Comparison of ENCODE assay signal across 20 cellular contexts in the genomic region with DNA sequence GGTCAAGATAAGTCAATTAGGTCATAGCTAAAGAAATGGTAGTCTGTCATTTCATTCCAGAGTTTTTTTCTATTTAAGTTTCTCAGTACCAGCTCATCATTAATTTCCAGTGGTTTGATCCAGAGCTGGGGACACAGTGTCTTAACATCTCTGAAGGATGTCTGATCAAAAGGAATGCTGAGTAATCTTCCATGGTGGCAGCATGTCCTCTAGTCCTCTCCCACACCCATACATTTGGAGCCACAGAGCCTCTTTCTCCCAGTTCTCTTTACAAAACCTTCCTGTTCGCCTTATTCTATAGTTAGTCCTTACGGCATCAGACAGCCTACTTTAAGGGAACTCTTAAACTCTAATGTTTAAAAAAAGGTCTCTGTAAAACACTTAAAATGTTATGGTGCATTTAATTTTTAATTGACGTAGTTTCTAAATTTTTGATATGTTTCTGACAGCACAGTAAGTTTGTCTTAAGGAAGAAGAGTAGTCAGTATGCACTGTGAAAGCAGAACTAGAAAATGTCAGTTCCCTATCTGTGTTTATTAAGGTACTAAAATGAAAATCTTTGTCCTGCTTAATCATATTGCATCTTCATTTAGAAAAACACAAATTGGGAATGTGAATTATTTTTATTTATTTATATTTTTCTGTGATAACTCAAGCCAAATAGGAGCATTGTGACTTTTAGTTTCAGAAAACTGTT.
A peak's percentile ranks its signal among the peaks of the same experiment; 100 is the strongest.
DNase-seq lines count a peak whose midpoint lies in the region; ATAC-seq, FAIRE-seq and TF ChIP-seq lines count a peak whose summit lies in the region.
"Had no signal": no experiment of that assay in that cellular context is flagged by ENCODE, and none has a peak within 500 bp of the region (broad histone marks: within the 10 kb centered on the region; RNA-seq: fewer than 3 reads in every experiment).

No MANE protein-coding gene starts in this region.

- H3K27me3 ChIP-seq in right lobe of liver = no peaks in the 10 kb centered on the region
- H3K27me3 ChIP-seq in HepG2 (ENCODE audit: control insufficient read depth in 1 of 2, insufficient read depth in 2 of 2, low read length in 2 of 2) = no peaks in the 10 kb centered on the region
- H3K27me3 ChIP-seq in naive thymus-derived CD4-positive, alpha-beta T cell (ENCODE audit: control insufficient read depth in 2 of 2, insufficient read depth in 2 of 2, low read length in 2 of 2) = no peaks in the 10 kb centered on the region

- H2AFZ ChIP-seq in HepG2 (ENCODE audit: low read length) = no peak overlapping the region

- in situ Hi-C loops in HepG2 (cut with HindIII; ENCODE audit: extremely low pct_ligation_motif_present, low pct_unique_long_range_greater_than_20kb) = no loop called here

- H3K4me2 ChIP-seq in HepG2 (ENCODE audit: low read depth, low read length) = no peak overlapping the region

- H4K20me1 ChIP-seq in HepG2 (ENCODE audit: insufficient read depth, low read length) = no peaks in the 10 kb centered on the region

- H3K9ac ChIP-seq in HepG2 (ENCODE audit: insufficient read depth, low read depth, low read length) = no peak overlapping the region

- peak overlapping the region; percentile 24 for H3K27ac Mint-ChIP-seq in activated B cell treated with CpG ODN at 0.5 μM for 24 hours
- no peak overlapping the region for H3K27ac Mint-ChIP-seq in naive thymus-derived CD4-positive, alpha-beta T cell
- H3K27ac Mint-ChIP-seq: IgD-negative memory B cell, T-cell had no signal

- POLR2A ChIA-PET in HepG2 (lab: Yijun Ruan, JAX) = no interaction called here
- POLR2A ChIA-PET in activated B cell treated with CpG ODN at 0.5 μM for 24 hours (lab: Charles Lee) = no interaction called here
- POLR2A ChIA-PET in naive thymus-derived CD4-positive, alpha-beta T cell (lab: Charles Lee) = no interaction called here

- no peaks in the 10 kb centered on the region for H3K79me2 ChIP-seq in HepG2 (ENCODE audit: insufficient read depth, low read length)

- ATAC-seq in right lobe of liver (peak; percentile 17 to 48 (median 39)), HepG2 (no peak), activated B cell treated with CpG ODN at 0.5 μM for 24 hours (ENCODE audit: low read depth) (no peak), GM21367 (IDR thresholded peaks at IDR 0.05; ENCODE audit: unreplicated experiment) (no peak)
- peak; percentile 41 for ATAC-seq in naive thymus-derived CD4-positive, alpha-beta T cell
- ATAC-seq: T-cell had no signal

- H3K36me3 ChIP-seq in right lobe of liver = peaks cover 0 to 4% (median 0%) of the 10 kb centered on the region in 4 donors
- H3K36me3 ChIP-seq in HepG2 (replicated peaks in 1 of 2; ENCODE audit: control insufficient read depth in 1 of 2, insufficient read depth in 2 of 2, low read length in 2 of 2) = peaks cover 7 to 22% of the 10 kb centered on the region in 2 experiments
- H3K36me3 ChIP-seq in naive thymus-derived CD4-positive, alpha-beta T cell (ENCODE audit: control insufficient read depth in 2 of 3, insufficient read depth in 3 of 3, low read length in 3 of 3) = peaks cover 0 to 9% (median 0%) of the 10 kb centered on the region in 3 experiments
- H3K36me3 ChIP-seq: HAP-1 had no signal

- H3K4me3 ChIP-seq in right lobe of liver = no peak overlapping the region
- no peak overlapping the region for H3K4me3 ChIP-seq in HepG2 (replicated peaks in 1 of 3; ENCODE audit: insufficient read depth in 1 of 3, low read depth in 2 of 3, low read length in 3 of 3)
- H3K4me3 ChIP-seq in naive thymus-derived CD4-positive, alpha-beta T cell (ENCODE audit: low read length) = no peak overlapping the region
- H3K4me3 ChIP-seq: HAP-1 had no signal

- no peak overlapping the region for H3K27ac ChIP-seq in right lobe of liver
- no peak overlapping the region for H3K27ac ChIP-seq in HepG2 (ENCODE audit: extremely low read length, insufficient read depth, low read length)
- H3K27ac ChIP-seq in naive thymus-derived CD4-positive, alpha-beta T cell (ENCODE audit: low read depth, low read length) = no peak overlapping the region
- H3K27ac ChIP-seq: RWPE1 had no signal

- H3K4me1 ChIP-seq in right lobe of liver (peaks cover 0 to 7% (median 0%) of the 10 kb centered on the region in 4 donors), HepG2 (ENCODE audit: insufficient read depth, low read length) (peaks cover 6% of the 10 kb centered on the region; the same call in 1 of the 2 replicates)
- no peaks in the 10 kb centered on the region for H3K4me1 ChIP-seq in naive thymus-derived CD4-positive, alpha-beta T cell (ENCODE audit: control insufficient read depth in 2 of 2, insufficient read depth in 2 of 2, low read length in 2 of 2)
- H3K4me1 ChIP-seq: HAP-1 had no signal

- no peak for TF ChIP-seq POLR2A in right lobe of liver (IDR thresholded peaks at IDR 0.05)
- TF ChIP-seq POLR2A in HepG2 (IDR thresholded peaks at IDR 0.05; ENCODE audit: insufficient read depth in 1 of 2, low read depth in 2 of 2, low read length in 2 of 2) = no peak

- H3K4me3 Mint-ChIP-seq in activated B cell treated with CpG ODN at 0.5 μM for 24 hours = no peak overlapping the region
- H3K4me3 Mint-ChIP-seq in naive thymus-derived CD4-positive, alpha-beta T cell = no peak overlapping the region
- H3K4me3 Mint-ChIP-seq: IgD-negative memory B cell, T-cell had no signal

- no peak for TF ChIP-seq RAD21 in HepG2 (CRISPR knock-in tag; IDR thresholded peaks at IDR 0.05)

- TF ChIP-seq EP300 in HepG2 (IDR thresholded peaks at IDR 0.05; ENCODE audit: low read depth in 2 of 2, low read length in 2 of 2) = no peak
- TF ChIP-seq EP300 in HepG2 (CRISPR knock-in tag; IDR thresholded peaks at IDR 0.05; ENCODE audit: borderline replicate concordance) = no peak

- intact Hi-C loops in right lobe of liver (cut with DNase I) = no loop called here
- intact Hi-C loops in HepG2 (cut with micrococcal nuclease; ENCODE audit: unreplicated experiment) = no loop called here
- intact Hi-C loops in activated B cell treated with CpG ODN at 0.5 μM for 24 hours (cut with micrococcal nuclease) = no loop called here
- intact Hi-C loops in naive thymus-derived CD4-positive, alpha-beta T cell (cut with micrococcal nuclease) = no loop called here

- H3K36me3 Mint-ChIP-seq in activated B cell treated with CpG ODN at 0.5 μM for 24 hours (ENCODE audit: low read depth) = peaks cover 4% of the 10 kb centered on the region
- H3K36me3 Mint-ChIP-seq in naive thymus-derived CD4-positive, alpha-beta T cell = peaks cover 0 to 14% (median 0%) of the 10 kb centered on the region in 5 donors

- H3K4me1 Mint-ChIP-seq in activated B cell treated with CpG ODN at 0.5 μM for 24 hours = peaks cover 6% of the 10 kb centered on the region
- H3K4me1 Mint-ChIP-seq in naive thymus-derived CD4-positive, alpha-beta T cell = no peaks in the 10 kb centered on the region
- H3K4me1 Mint-ChIP-seq: T-cell had no signal

- no peak for TF ChIP-seq CTCF in right lobe of liver (IDR thresholded peaks at IDR 0.05)
- no peak for TF ChIP-seq CTCF in HepG2 (CRISPR knock-in tag; IDR thresholded peaks at IDR 0.05)
- TF ChIP-seq CTCF in activated B cell treated with CpG ODN at 0.5 μM for 24 hours (IDR thresholded peaks at IDR 0.05) = no peak

- FAIRE-seq in HepG2 (lab: Jason Lieb, UNC) = no peak

- H3K9me3 Mint-ChIP-seq in activated B cell treated with CpG ODN at 0.5 μM for 24 hours = no peaks in the 10 kb centered on the region
- H3K9me3 Mint-ChIP-seq in naive thymus-derived CD4-positive, alpha-beta T cell = no peaks in the 10 kb centered on the region
- H3K9me3 Mint-ChIP-seq: IgD-negative memory B cell, T-cell had no signal

- H3K9me3 ChIP-seq in right lobe of liver (no peaks in the 10 kb centered on the region), HepG2 (ENCODE audit: low read length) (no peaks in the 10 kb centered on the region)
- no peaks in the 10 kb centered on the region for H3K9me3 ChIP-seq in naive thymus-derived CD4-positive, alpha-beta T cell (ENCODE audit: control insufficient read depth in 2 of 3, low read length in 3 of 3)
- H3K9me3 ChIP-seq: HAP-1 had no signal

- 67% methylated on average over 3 of the region's 3 CpGs for WGBS in right lobe of liver (ENCODE audit: insufficient coverage, low coverage, low lambda C conversion rate, missing lambda C conversion rate)
- 63% methylated on average over 3 of the region's 3 CpGs for WGBS in HepG2 (ENCODE audit: low lambda C conversion rate)

- no peak for DNase-seq in right lobe of liver
- no peak for DNase-seq in HepG2 (ENCODE audit: low spot score)
- no peak for DNase-seq in activated B cell treated with CpG ODN at 0.5 μM for 24 hours
- DNase-seq in naive thymus-derived CD4-positive, alpha-beta T cell = no peak
- DNase-seq in NCI-H1105 (lab: John Stamatoyannopoulos, UW) = no peak
- no peak for DNase-seq in DMS79 (lab: John Stamatoyannopoulos, UW)
- no peak for DNase-seq in NCI-H526 treated with DMSO at 0.1 percent for 48 hours (lab: John Stamatoyannopoulos, UW)
- DNase-seq: 8988T, C1 segment of cervical spinal cord, COR-L47, DMS153, NCI-H1092, NCI-H1694, NCI-H446 treated with DMSO at 0.1 percent for 48 hours, NCI-H774, T-cell had no signal

- H3K27me3 Mint-ChIP-seq in activated B cell treated with CpG ODN at 0.5 μM for 24 hours = no peaks in the 10 kb centered on the region
- H3K27me3 Mint-ChIP-seq in naive thymus-derived CD4-positive, alpha-beta T cell = no peaks in the 10 kb centered on the region
- H3K27me3 Mint-ChIP-seq: IgD-negative memory B cell, T-cell had no signal

- BruUV-seq in HepG2 (replicated peaks; lab: Mats Ljungman, UMichigan) = no TSS peak

- CTCF ChIA-PET in HepG2 (lab: Yijun Ruan, JAX; ENCODE audit: low intra/inter-chr PET ratio, low total read pairs) = no interaction called here
- CTCF ChIA-PET in activated B cell treated with CpG ODN at 0.5 μM for 24 hours (lab: Charles Lee) = no interaction called here
- CTCF ChIA-PET in naive thymus-derived CD4-positive, alpha-beta T cell (lab: Charles Lee) = interaction anchor here (0.6 kb wide), 1 partner anchor 176 kb away, joined by 4 read pairs; no protein-coding TSS in a partner anchor

TF ChIP-seq in HepG2, 621 proteins besides CTCF, POLR2A, EP300 and RAD21 (continues in another document):
- TF ChIP-seq CEBPB (IDR thresholded peaks at IDR 0.05; ENCODE audit: borderline replicate concordance, low read depth, low read length) (no peak), ZNF264 (CRISPR knock-in tag; IDR thresholded peaks at IDR 0.05) (no peak), ISX (CRISPR knock-in tag; conservative IDR thresholded peaks at IDR 0.05) (no peak), MAF1 (CRISPR knock-in tag; IDR thresholded peaks at IDR 0.05; ENCODE audit: borderline replicate concordance) (no peak)

Comparison
In these comparisons a context has a peak if more than half of its experiments do, and no peak if none do; other contexts are left out.
1. ATAC-seq: peak in right lobe of liver (4 of 4) and naive thymus-derived CD4-positive, alpha-beta T cell (single experiment); none in HepG2 (single experiment), activated B cell treated with CpG ODN at 0.5 μM for 24 hours (single experiment) and GM21367 (single experiment).